Comparison of ENCODE assay signal across 16 cellular contexts in the genomic region with DNA sequence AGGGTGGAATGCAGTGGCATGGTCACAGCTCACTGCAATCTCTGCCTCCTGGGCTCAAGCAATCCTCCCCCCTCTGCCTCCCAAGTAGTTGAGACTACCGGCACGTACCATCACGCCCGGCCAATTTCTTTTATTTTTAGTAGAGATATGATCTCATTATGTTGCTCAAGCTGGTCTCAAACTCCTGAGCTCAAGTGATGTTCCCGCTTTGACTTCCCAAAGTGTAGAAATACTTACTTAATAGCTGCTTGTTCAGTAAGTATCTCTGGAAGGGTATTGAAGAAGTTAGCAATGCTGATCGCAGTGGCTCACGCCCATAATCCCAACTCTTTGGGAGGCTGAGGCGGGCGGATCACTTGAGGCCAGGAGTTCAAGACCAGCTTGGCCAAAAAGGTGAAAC. TPM values are rescaled to one million over a fixed set of nuclear protein-coding genes. Genes with fewer than 3 reads are reported as not detected.
DNase-seq lines count a peak whose midpoint lies in the region; ATAC-seq, FAIRE-seq and TF ChIP-seq lines count a peak whose summit lies in the region.
"Had no signal": no experiment of that assay in that cellular context is flagged by ENCODE, and none has a peak within 500 bp of the region (broad histone marks: within the 10 kb centered on the region; RNA-seq: fewer than 3 reads in every experiment).

No MANE protein-coding gene starts in this region.

- POLR2A ChIA-PET in MCF 10A (lab: Yijun Ruan, JAX): interaction anchor here (0.6 to 4.6 kb wide), 8 partner anchors 8 to 112 kb away, joined by 3 to 27 read pairs (median 10); partner anchors contain the start of genes DENND4C and RRAGA
- POLR2A ChIA-PET in activated CD4-positive, alpha-beta T cell treated with anti-CD3 and anti-CD28 coated beads, Interleukin-2, amount 10 ng/mL, durations not matched to agents 7 days and 5 days (lab: Charles Lee): no interaction called here

- H3K27me3 Mint-ChIP-seq in MCF 10A (ENCODE audit: insufficient read depth, unreplicated experiment): no peaks in the 10 kb centered on the region
- no peaks in the 10 kb centered on the region for H3K27me3 Mint-ChIP-seq in activated CD4-positive, alpha-beta T cell treated with anti-CD3 and anti-CD28 coated beads, Interleukin-2, amount 10 ng/mL, durations not matched to agents 7 days and 5 days

- H3K4me3 Mint-ChIP-seq in MCF 10A (ENCODE audit: unreplicated experiment): no peak overlapping the region
- H3K4me3 Mint-ChIP-seq in activated CD4-positive, alpha-beta T cell treated with anti-CD3 and anti-CD28 coated beads, Interleukin-2, amount 10 ng/mL, durations not matched to agents 7 days and 5 days: no peak overlapping the region
- H3K4me3 Mint-ChIP-seq: HFFc6 had no signal

- H3K9me2 ChIP-seq in hepatocyte (replicated peaks; ENCODE audit: insufficient read depth): no peaks in the 10 kb centered on the region

- H3K9me3 ChIP-seq in breast epithelium (no peaks in the 10 kb centered on the region), hepatocyte (ENCODE audit: low read depth) (no peaks in the 10 kb centered on the region), uterus (no peaks in the 10 kb centered on the region)
- H3K9me3 ChIP-seq: suprapubic skin had no signal

- intact Hi-C loops in MCF 10A (cut with micrococcal nuclease): loop anchor here (2.0 to 5.0 kb wide), 3 partner anchors 22 to 60 kb away; partner anchors contain the start of gene HAUS6
- intact Hi-C loops in breast epithelium (cut with DNase I; ENCODE audit: low total_unique reads): no loop called here
- intact Hi-C loops in uterus (cut with DNase I; ENCODE audit: low total_unique reads): no loop called here

- FAIRE-seq in bronchial epithelial cell (lab: Jason Lieb, UNC): no peak

- peak overlapping the region; percentile 94 for H3K27ac Mint-ChIP-seq in MCF 10A (ENCODE audit: low read depth, unreplicated experiment)
- H3K27ac Mint-ChIP-seq in activated CD4-positive, alpha-beta T cell treated with anti-CD3 and anti-CD28 coated beads, Interleukin-2, amount 10 ng/mL, durations not matched to agents 7 days and 5 days: no peak overlapping the region
- H3K27ac Mint-ChIP-seq: activated T-helper 2 cell treated with anti-CD3 and anti-CD28 coated beads, Interferon-gamma antibody, Interleukin-2, Interleukin-4, amounts not matched to agents 10 μg/mL and 5 μg/mL and 100 μg/mL, durations not matched to agents 14 hours and 24 hours and 36 hours had no signal

- H3K36me3 Mint-ChIP-seq in MCF 10A (ENCODE audit: insufficient read depth, unreplicated experiment): no peaks in the 10 kb centered on the region
- no peaks in the 10 kb centered on the region for H3K36me3 Mint-ChIP-seq in activated CD4-positive, alpha-beta T cell treated with anti-CD3 and anti-CD28 coated beads, Interleukin-2, amount 10 ng/mL, durations not matched to agents 7 days and 5 days (ENCODE audit: low read depth)

- H4K20me1 ChIP-seq in hepatocyte (ENCODE audit: insufficient read depth, poor library complexity, severe bottlenecking): no peaks in the 10 kb centered on the region

- DNase-seq in MCF 10A (ENCODE audit: unreplicated experiment) (peak; percentile 88), breast epithelium (ENCODE audit: low spot score in 2 of 2) (no peak), bronchial epithelial cell (ENCODE audit: low read depth) (peak; percentile 80), hepatocyte (ENCODE audit: low spot score) (peak; percentile 23), uterus (peak; percentile 36 to 45), HPDE6-E6E7 (ENCODE audit: extremely low spot score) (no peak)
- no peak for DNase-seq in activated CD4-positive, alpha-beta T cell treated with anti-CD3 and anti-CD28 coated beads, Interleukin-2, amount 10 ng/mL, durations not matched to agents 7 days and 5 days
- DNase-seq: DMS79, HFFc6, KG1, NCI-H526, retina had no signal

- H3K27ac ChIP-seq in breast epithelium (peak overlapping the region in 1 of 2 donors; percentile 86), hepatocyte (peak overlapping the region; percentile 48), uterus (peak overlapping the region in 1 of 2 donors; percentile 15)

- H3K4me1 Mint-ChIP-seq in MCF 10A (ENCODE audit: insufficient read depth, unreplicated experiment): peaks cover 17% of the 10 kb centered on the region
- peaks cover 24% of the 10 kb centered on the region for H3K4me1 Mint-ChIP-seq in activated CD4-positive, alpha-beta T cell treated with anti-CD3 and anti-CD28 coated beads, Interleukin-2, amount 10 ng/mL, durations not matched to agents 7 days and 5 days

- BruUV-seq in MCF 10A (replicated peaks; lab: Mats Ljungman, UMichigan): no TSS peak

- H3K4me2 ChIP-seq in hepatocyte: no peak overlapping the region

- H2AFZ ChIP-seq in hepatocyte: no peak overlapping the region

- H3K4me1 ChIP-seq in breast epithelium (no peaks in the 10 kb centered on the region), hepatocyte (ENCODE audit: insufficient read depth) (peaks cover 9% of the 10 kb centered on the region), uterus (no peaks in the 10 kb centered on the region)

- H3K36me3 ChIP-seq in breast epithelium (no peaks in the 10 kb centered on the region), bronchial epithelial cell (ENCODE audit: control insufficient read depth, insufficient read depth, low read length) (no peaks in the 10 kb centered on the region), hepatocyte (replicated peaks; ENCODE audit: insufficient read depth, low read depth) (no peaks in the 10 kb centered on the region), uterus (no peaks in the 10 kb centered on the region)
- H3K36me3 ChIP-seq: suprapubic skin had no signal

- TF ChIP-seq POLR2A in breast epithelium (IDR thresholded peaks at IDR 0.05) (no peak), uterus (IDR thresholded peaks at IDR 0.05) (no peak)

- TF ChIP-seq CTCF in MCF 10A (IDR thresholded peaks at IDR 0.05; ENCODE audit: unreplicated experiment): no peak
- TF ChIP-seq CTCF in breast epithelium (IDR thresholded peaks at IDR 0.05): no peak
- no peak for TF ChIP-seq CTCF in bronchial epithelial cell (IDR thresholded peaks at IDR 0.05; ENCODE audit: insufficient read depth, low read length, severe bottlenecking)
- TF ChIP-seq CTCF in hepatocyte (IDR thresholded peaks at IDR 0.05; ENCODE audit: poor library complexity): no peak
- TF ChIP-seq CTCF in uterus (IDR thresholded peaks at IDR 0.05): no peak

- CTCF ChIA-PET in MCF 10A (lab: Yijun Ruan, JAX): interaction anchor here (0.6 to 2.7 kb wide), 5 partner anchors 11 to 1360 kb away, joined by 3 to 13 read pairs (median 5); no protein-coding TSS in a partner anchor
- CTCF ChIA-PET in activated CD4-positive, alpha-beta T cell treated with anti-CD3 and anti-CD28 coated beads, Interleukin-2, amount 10 ng/mL, durations not matched to agents 7 days and 5 days (lab: Charles Lee): interaction anchor here (0.6 to 2.2 kb wide), 7 partner anchors 9 to 294 kb away, joined by 3 to 6 read pairs (median 3); no protein-coding TSS in a partner anchor

- no peak for ATAC-seq in HG02588 (IDR thresholded peaks at IDR 0.05; ENCODE audit: unreplicated experiment)
- ATAC-seq: SK-N-SH treated with all-trans-retinoic acid at 6 μM for 48 hours had no signal

- 90% methylated on average over 9 of the region's 9 CpGs for WGBS in hepatocyte (ENCODE audit: low lambda C conversion rate, missing lambda C conversion rate)

- no peaks in the 10 kb centered on the region for H3K9me3 Mint-ChIP-seq in MCF 10A (ENCODE audit: unreplicated experiment)
- H3K9me3 Mint-ChIP-seq in activated CD4-positive, alpha-beta T cell treated with anti-CD3 and anti-CD28 coated beads, Interleukin-2, amount 10 ng/mL, durations not matched to agents 7 days and 5 days: peaks cover 8% of the 10 kb centered on the region
- H3K9me3 Mint-ChIP-seq: activated T-helper 2 cell treated with anti-CD3 and anti-CD28 coated beads, Interferon-gamma antibody, Interleukin-2, Interleukin-4, amounts not matched to agents 10 μg/mL and 5 μg/mL and 100 μg/mL, durations not matched to agents 14 hours and 24 hours and 36 hours; HFFc6 had no signal

- no peaks in the 10 kb centered on the region for H3K27me3 ChIP-seq in breast epithelium
- H3K27me3 ChIP-seq in bronchial epithelial cell (ENCODE audit: control insufficient read depth, insufficient read depth, low read length): no peaks in the 10 kb centered on the region
- H3K27me3 ChIP-seq in hepatocyte: no peaks in the 10 kb centered on the region
- H3K27me3 ChIP-seq in uterus: no peaks in the 10 kb centered on the region
- H3K27me3 ChIP-seq: suprapubic skin had no signal

- H3K4me3 ChIP-seq in breast epithelium (no peak overlapping the region), bronchial epithelial cell (ENCODE audit: low read depth, low read length) (no peak overlapping the region), hepatocyte (no peak overlapping the region), uterus (no peak overlapping the region)
- H3K4me3 ChIP-seq: suprapubic skin had no signal

- no peaks in the 10 kb centered on the region for H3K79me2 ChIP-seq in hepatocyte

RNA-seq across cellular contexts. Expression of gene PLIN2, which starts 35.7 kb away (rescaled TPM):
- total RNA-seq in MCF 10A (2022) (not detected in 2 replicates), breast epithelium (1,000 to 10,000 TPM in 2 of 3 donors, 100 to 1,000 TPM in 1; 258 to 1,598 (median 1,157) TPM), bronchial epithelial cell (167 and 209 TPM in 2 replicates), hepatocyte (402 and 427 TPM in 2 replicates), uterus (100 to 1,000 TPM in 2 of 4 donors, 10 to 100 TPM in 2; 14.1 to 188 (median 91.8) TPM)
- polyA plus RNA-seq in hepatocyte: 401 and 508 TPM in 2 replicates
- total RNA-seq in activated CD4-positive, alpha-beta T cell treated with anti-CD3 and anti-CD28 coated beads, Interleukin-2, amount 10 ng/mL, durations not matched to agents 7 days and 5 days: 10 to 100 TPM; 55.4 to 60.4 TPM

Comparison
In these comparisons a context has a peak if more than half of its experiments do, and no peak if none do; other contexts are left out.
1. DNase-seq: peak in MCF 10A (single experiment), bronchial epithelial cell (single experiment), hepatocyte (single experiment) and uterus (2 of 2); none in breast epithelium (0 of 2), activated CD4-positive, alpha-beta T cell treated with anti-CD3 and anti-CD28 coated beads, Interleukin-2, amount 10 ng/mL, durations not matched to agents 7 days and 5 days (single experiment) and HPDE6-E6E7 (single experiment).
2. RNA of gene PLIN2, which starts 35.7 kb away (total RNA-seq): 258 to 1,598 TPM in breast epithelium, 402 to 427 TPM in hepatocyte, 167 to 209 TPM in bronchial epithelial cell, 14.1 to 188 TPM in uterus and 55.4 to 60.4 TPM in activated CD4-positive, alpha-beta T cell treated with anti-CD3 and anti-CD28 coated beads, Interleukin-2, amount 10 ng/mL, durations not matched to agents 7 days and 5 days; not detected in MCF 10A; every median in the first group is over 10 times any median in the second.